Comparison of ENCODE assay signal across 9 cellular contexts in genomic region chr16:30902070-30902972, GRCh38. TPM values are rescaled to one million over a fixed set of nuclear protein-coding genes. Genes with fewer than 3 reads are reported as not detected.
DNase-seq lines count a peak whose midpoint lies in the region; ATAC-seq, FAIRE-seq and TF ChIP-seq lines count a peak whose summit lies in the region.
"Had no signal": no experiment of that assay in that cellular context is flagged by ENCODE, and none has a peak within 500 bp of the region (broad histone marks: within the 10 kb centered on the region; RNA-seq: fewer than 3 reads in every experiment).

No MANE protein-coding gene starts in this region.

- H3K4me1 Mint-ChIP-seq in astrocyte (ENCODE audit: low read depth, unreplicated experiment), result peaks cover 2% of the 10 kb centered on the region

- H4K20me1 ChIP-seq in astrocyte (ENCODE audit: insufficient read depth, low read length), result no peaks in the 10 kb centered on the region

- H3K27me3 ChIP-seq in astrocyte (ENCODE audit: insufficient read depth, low read length) (no peaks in the 10 kb centered on the region), prostate gland (replicated peaks; ENCODE audit: insufficient read depth) (no peaks in the 10 kb centered on the region)

- peak; percentile 93 for DNase-seq in AG08396 (ENCODE audit: low spot score)
- DNase-seq in GM13976 (ENCODE audit: low spot score), result peak; percentile 89
- peak; percentile 50 for DNase-seq in SK-MEL-5 (ENCODE audit: low read depth, low spot score)
- peak; percentile 30 for DNase-seq in astrocyte (ENCODE audit: low read depth)
- DNase-seq in hepatic stellate cell (ENCODE audit: low spot score), result peak; percentile 87
- peak; percentile 48 for DNase-seq in prostate gland (ENCODE audit: low spot score)

- no peaks in the 10 kb centered on the region for H3K36me3 ChIP-seq in astrocyte (ENCODE audit: insufficient read depth, low read length)
- H3K36me3 ChIP-seq in prostate gland, result no peaks in the 10 kb centered on the region

- H3K79me2 ChIP-seq in astrocyte (ENCODE audit: insufficient read depth, low read length), result no peaks in the 10 kb centered on the region

- FAIRE-seq in astrocyte (lab: Jason Lieb, UNC), result no peak

- peak overlapping the region; percentile 83 for H3K27ac Mint-ChIP-seq in astrocyte (ENCODE audit: unreplicated experiment)

- intact Hi-C loops in prostate gland (cut with DNase I), result loop anchor here (1.0 kb wide), 1 partner anchor 58 kb away; no protein-coding TSS in a partner anchor

- H3K4me1 ChIP-seq in astrocyte (ENCODE audit: insufficient read depth, low read length) (peaks cover 14% of the 10 kb centered on the region), prostate gland (replicated peaks) (peaks cover 3% of the 10 kb centered on the region)

- no peaks in the 10 kb centered on the region for H3K36me3 Mint-ChIP-seq in astrocyte (ENCODE audit: low read depth, unreplicated experiment)

- TF ChIP-seq CTCF in GM13976 (IDR thresholded peaks at IDR 0.05; ENCODE audit: borderline replicate concordance, control extremely low read depth, extremely low read depth, insufficient read depth, missing control alignments) (peak; percentile 72), astrocyte (IDR thresholded peaks at IDR 0.05; ENCODE audit: insufficient read depth, low read depth, low read length) (no peak), prostate gland (IDR thresholded peaks at IDR 0.05) (peak in 3 of 4 experiments; percentile 18 to 63 (median 21))

- 15% methylated on average over 61 of the region's 93 CpGs for whole genome bisulfite sequencing in prostate gland

- peak overlapping the region; percentile 57 for H3K4me3 ChIP-seq in astrocyte (ENCODE audit: insufficient read depth, low read depth, low read length)
- H3K4me3 ChIP-seq in prostate gland, result peak overlapping the region; percentile 39 to 50
- H3K4me3 ChIP-seq: SK-N-MC had no signal

- H3K9me3 ChIP-seq in astrocyte (ENCODE audit: insufficient read depth, low read depth, low read length), result no peaks in the 10 kb centered on the region
- no peaks in the 10 kb centered on the region for H3K9me3 ChIP-seq in prostate gland

- no peaks in the 10 kb centered on the region for H3K27me3 Mint-ChIP-seq in astrocyte (ENCODE audit: low read depth, unreplicated experiment)

- in situ Hi-C loops in GM13976 (cut with MboI; ENCODE audit: low sequenced_read_pairs, unreplicated experiment) (no loop called here), SK-MEL-5 (cut with HindIII; ENCODE audit: low pct_unique_long_range_greater_than_20kb, low sequenced_read_pairs) (no loop called here)

- H3K9me3 Mint-ChIP-seq in astrocyte (ENCODE audit: unreplicated experiment), result no peaks in the 10 kb centered on the region

- peak overlapping the region; percentile 70 for H3K27ac ChIP-seq in astrocyte (ENCODE audit: low read depth, low read length)
- peak overlapping the region; percentile 86 for H3K27ac ChIP-seq in prostate gland

- peak overlapping the region; percentile 83 for H2AFZ ChIP-seq in astrocyte (ENCODE audit: low read depth, low read length)

- no peak for TF ChIP-seq POLR2A in prostate gland (IDR thresholded peaks at IDR 0.05)

- H3K4me2 ChIP-seq in astrocyte (ENCODE audit: low read length), result peak overlapping the region; percentile 86

- peak overlapping the region; percentile 84 for H3K9ac ChIP-seq in astrocyte (ENCODE audit: low read length)

- ATAC-seq in HG03521 (IDR thresholded peaks at IDR 0.05; ENCODE audit: unreplicated experiment) (peak; percentile 47), HG02973 (IDR thresholded peaks at IDR 0.05; ENCODE audit: unreplicated experiment) (no peak)

- H3K4me3 Mint-ChIP-seq in astrocyte (ENCODE audit: unreplicated experiment), result peak overlapping the region; percentile 83

RNA-seq across cellular contexts. Expression of gene CTF1, which starts 5.9 kb away (rescaled TPM):
- 0.13 and 0.29 TPM in 2 replicates for total RNA-seq in SK-MEL-5 (2014; rRNA removed; shearing (Covaris generic))
- polyA plus RNA-seq in SK-MEL-5 (2015; cell fraction: cytosol; rRNA removed), result 0.06 and 0.10 TPM in 2 replicates
- not detected in 2 replicates for polyA plus RNA-seq in SK-MEL-5 (2015; cell fraction: nucleus; rRNA removed)
- total RNA-seq in astrocyte (5.2 and 5.9 TPM in 2 replicates), prostate gland (10 to 100 TPM in 1 of 2 donors, 1 to 10 TPM in 1; 9.8 to 13.9 TPM)

RNA-seq across cellular contexts. Expression of gene BCL7C, which starts 8.4 kb away (rescaled TPM):
- total RNA-seq in SK-MEL-5 (2014; rRNA removed; shearing (Covaris generic)), result 21.5 and 22.0 TPM in 2 replicates
- polyA plus RNA-seq in SK-MEL-5 (2015; cell fraction: cytosol; rRNA removed), result 30.4 and 31.0 TPM in 2 replicates
- polyA plus RNA-seq in SK-MEL-5 (2015; cell fraction: nucleus; rRNA removed), result 1.7 and 6.4 TPM in 2 replicates
- total RNA-seq in astrocyte, result 37.7 and 40.7 TPM in 2 replicates
- total RNA-seq in prostate gland, result 10 to 100 TPM; 54.2 to 54.8 TPM

RNA-seq across cellular contexts. Expression of gene FBXL19, which starts 21.1 kb away (rescaled TPM):
- 20.8 and 22.0 TPM in 2 replicates for total RNA-seq in SK-MEL-5 (2014; rRNA removed; shearing (Covaris generic))
- polyA plus RNA-seq in SK-MEL-5 (2015; cell fraction: cytosol; rRNA removed), result 22.3 and 25.6 TPM in 2 replicates
- polyA plus RNA-seq in SK-MEL-5 (2015; cell fraction: nucleus; rRNA removed), result 19.7 and 20.1 TPM in 2 replicates
- total RNA-seq in astrocyte, result 42.3 and 42.5 TPM in 2 replicates
- total RNA-seq in prostate gland, result 100 to 1,000 TPM in 1 of 2 donors, 10 to 100 TPM in 1; 23.5 to 125 TPM

RNA-seq across cellular contexts. Expression of gene ORAI3, which starts 46.5 kb away (rescaled TPM):
- total RNA-seq in SK-MEL-5 (2014; rRNA removed; shearing (Covaris generic)), result 35.2 and 43.9 TPM in 2 replicates
- polyA plus RNA-seq in SK-MEL-5 (2015; cell fraction: cytosol; rRNA removed), result 42.9 and 45.9 TPM in 2 replicates
- 14.5 and 15.9 TPM in 2 replicates for polyA plus RNA-seq in SK-MEL-5 (2015; cell fraction: nucleus; rRNA removed)
- 21.1 and 22.6 TPM in 2 replicates for total RNA-seq in astrocyte
- total RNA-seq in prostate gland, result 100 to 1,000 TPM in 1 of 2 donors, 10 to 100 TPM in 1; 74.6 to 114 TPM

RNA-seq across cellular contexts. Expression of gene SETD1A, which starts 55.2 kb away (rescaled TPM):
- total RNA-seq in SK-MEL-5 (2014; rRNA removed; shearing (Covaris generic)), result 1.8 and 4.0 TPM in 2 replicates
- polyA plus RNA-seq in SK-MEL-5 (2015; cell fraction: cytosol; rRNA removed), result 15.8 and 20.7 TPM in 2 replicates
- 23.1 and 30.8 TPM in 2 replicates for polyA plus RNA-seq in SK-MEL-5 (2015; cell fraction: nucleus; rRNA removed)
- total RNA-seq in astrocyte (15.4 and 18.7 TPM in 2 replicates), prostate gland (10 to 100 TPM in 1 of 2 donors, 1 to 10 TPM in 1; 10.0 to 29.1 TPM)

Comparison
In these comparisons a context has a peak if more than half of its experiments do, and no peak if none do; other contexts are left out.
1. DNase-seq: peak in every context shown above with its lines; median percentile 93 in AG08396; 89 in GM13976; 87 in hepatic stellate cell; 50 in SK-MEL-5; 48 in prostate gland; 30 in astrocyte.